ENCODE assay signal across 1 cellular context in genomic region chr19:42386974-42387707, GRCh38.
TF ChIP-seq lines count a peak whose summit lies in the region.

No MANE protein-coding gene starts in this region.

TF ChIP-seq in WTC11, 78 proteins besides CTCF, POLR2A, EP300 and RAD21 (continued from another document):
- TF ChIP-seq, protein P1, sequence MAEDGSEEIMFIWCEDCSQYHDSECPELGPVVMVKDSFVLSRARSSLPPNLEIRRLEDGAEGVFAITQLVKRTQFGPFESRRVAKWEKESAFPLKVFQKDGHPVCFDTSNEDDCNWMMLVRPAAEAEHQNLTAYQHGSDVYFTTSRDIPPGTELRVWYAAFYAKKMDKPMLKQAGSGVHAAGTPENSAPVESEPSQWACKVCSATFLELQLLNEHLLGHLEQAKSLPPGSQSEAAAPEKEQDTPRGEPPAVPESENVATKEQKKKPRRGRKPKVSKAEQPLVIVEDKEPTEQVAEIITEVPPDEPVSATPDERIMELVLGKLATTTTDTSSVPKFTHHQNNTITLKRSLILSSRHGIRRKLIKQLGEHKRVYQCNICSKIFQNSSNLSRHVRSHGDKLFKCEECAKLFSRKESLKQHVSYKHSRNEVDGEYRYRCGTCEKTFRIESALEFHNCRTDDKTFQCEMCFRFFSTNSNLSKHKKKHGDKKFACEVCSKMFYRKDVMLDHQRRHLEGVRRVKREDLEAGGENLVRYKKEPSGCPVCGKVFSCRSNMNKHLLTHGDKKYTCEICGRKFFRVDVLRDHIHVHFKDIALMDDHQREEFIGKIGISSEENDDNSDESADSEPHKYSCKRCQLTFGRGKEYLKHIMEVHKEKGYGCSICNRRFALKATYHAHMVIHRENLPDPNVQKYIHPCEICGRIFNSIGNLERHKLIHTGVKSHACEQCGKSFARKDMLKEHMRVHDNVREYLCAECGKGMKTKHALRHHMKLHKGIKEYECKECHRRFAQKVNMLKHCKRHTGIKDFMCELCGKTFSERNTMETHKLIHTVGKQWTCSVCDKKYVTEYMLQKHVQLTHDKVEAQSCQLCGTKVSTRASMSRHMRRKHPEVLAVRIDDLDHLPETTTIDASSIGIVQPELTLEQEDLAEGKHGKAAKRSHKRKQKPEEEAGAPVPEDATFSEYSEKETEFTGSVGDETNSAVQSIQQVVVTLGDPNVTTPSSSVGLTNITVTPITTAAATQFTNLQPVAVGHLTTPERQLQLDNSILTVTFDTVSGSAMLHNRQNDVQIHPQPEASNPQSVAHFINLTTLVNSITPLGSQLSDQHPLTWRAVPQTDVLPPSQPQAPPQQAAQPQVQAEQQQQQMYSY (CRISPR knock-in tag; IDR thresholded peaks at IDR 0.05), result no peak
- TF ChIP-seq PRRX2 (CRISPR knock-in tag; IDR thresholded peaks at IDR 0.05), result no peak
- TF ChIP-seq ZNF219 (CRISPR knock-in tag; IDR thresholded peaks at IDR 0.05; ENCODE audit: borderline replicate concordance), result no peak
- no peak for TF ChIP-seq CREB1 (CRISPR knock-in tag; IDR thresholded peaks at IDR 0.05)
- peak; percentile 75; the same call in 1 of the 2 replicates for TF ChIP-seq SP1 (CRISPR knock-in tag; conservative IDR thresholded peaks at IDR 0.05)
- TF ChIP-seq AR (CRISPR knock-in tag; IDR thresholded peaks at IDR 0.05), result no peak
- TF ChIP-seq NFE2L1 (CRISPR knock-in tag; IDR thresholded peaks at IDR 0.05), result no peak
- TF ChIP-seq JUN (CRISPR knock-in tag; IDR thresholded peaks at IDR 0.05), result no peak
- no peak for TF ChIP-seq NFATC4 (CRISPR knock-in tag; IDR thresholded peaks at IDR 0.05)
- TF ChIP-seq ELF4 (CRISPR knock-in tag; IDR thresholded peaks at IDR 0.05; ENCODE audit: low read depth), result no peak
- no peak for TF ChIP-seq EMX1 (CRISPR knock-in tag; IDR thresholded peaks at IDR 0.05)
- no peak for TF ChIP-seq ZNF263 (CRISPR knock-in tag; IDR thresholded peaks at IDR 0.05; ENCODE audit: low read depth)
- no peak for TF ChIP-seq MXD4 (CRISPR knock-in tag; IDR thresholded peaks at IDR 0.05; ENCODE audit: borderline replicate concordance)
- no peak for TF ChIP-seq ATF6 (CRISPR knock-in tag; IDR thresholded peaks at IDR 0.05)
- no peak for TF ChIP-seq FOXK1 (CRISPR knock-in tag; IDR thresholded peaks at IDR 0.05)
- peak; percentile 83 for TF ChIP-seq TEAD1 (CRISPR knock-in tag; IDR thresholded peaks at IDR 0.05)
- no peak for TF ChIP-seq HMGA2 (CRISPR knock-in tag; IDR thresholded peaks at IDR 0.05)
- peak; percentile 83 for TF ChIP-seq HMGXB4 (CRISPR knock-in tag; IDR thresholded peaks at IDR 0.05)
- TF ChIP-seq OVOL2 (CRISPR knock-in tag; IDR thresholded peaks at IDR 0.05; ENCODE audit: borderline replicate concordance), result no peak
- TF ChIP-seq, protein P2, sequence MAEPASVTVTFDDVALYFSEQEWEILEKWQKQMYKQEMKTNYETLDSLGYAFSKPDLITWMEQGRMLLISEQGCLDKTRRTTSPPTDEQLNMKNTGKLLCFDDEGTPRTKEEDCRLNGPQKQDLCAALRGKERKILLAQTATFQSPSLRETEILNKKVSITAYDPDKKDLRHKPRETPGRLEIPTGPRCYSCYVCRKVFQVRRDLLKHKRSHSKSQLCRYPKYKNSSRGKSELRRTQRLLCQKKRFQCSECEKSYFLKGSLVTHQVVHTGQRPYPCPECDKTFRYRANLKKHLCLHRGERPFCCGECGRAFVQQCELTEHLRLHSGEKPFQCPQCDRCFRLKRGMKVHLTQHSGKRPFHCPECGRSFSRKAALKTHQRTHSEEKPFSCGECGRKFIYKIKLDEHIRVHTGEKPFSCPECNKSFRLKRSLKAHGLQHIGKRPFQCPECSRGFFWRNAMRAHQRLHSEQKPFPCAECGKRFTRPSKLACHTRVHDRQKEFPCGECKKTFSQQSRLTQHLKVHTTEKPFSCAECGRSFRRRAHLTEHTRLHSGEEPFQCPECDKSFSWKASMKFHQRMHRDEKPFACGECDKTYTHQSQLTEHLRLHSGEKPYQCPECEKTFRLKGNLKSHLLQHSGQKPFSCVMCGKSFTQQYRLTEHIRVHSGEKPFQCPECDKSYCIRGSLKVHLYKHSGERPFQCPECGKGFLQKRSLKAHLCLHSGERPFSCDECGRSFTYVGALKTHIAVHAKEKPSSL (CRISPR knock-in tag; conservative IDR thresholded peaks at IDR 0.05), result no peak
- TF ChIP-seq ZNF512 (CRISPR knock-in tag; IDR thresholded peaks at IDR 0.05; ENCODE audit: borderline replicate concordance), result no peak
- no peak for TF ChIP-seq MLX (CRISPR knock-in tag; IDR thresholded peaks at IDR 0.05)
- TF ChIP-seq E2F1 (CRISPR knock-in tag; IDR thresholded peaks at IDR 0.05), result no peak
- no peak for TF ChIP-seq IRF2 (CRISPR knock-in tag; IDR thresholded peaks at IDR 0.05; ENCODE audit: borderline replicate concordance, low read depth)
- no peak for TF ChIP-seq NFYB (CRISPR knock-in tag; conservative IDR thresholded peaks at IDR 0.05; ENCODE audit: low read depth)
- no peak for TF ChIP-seq TCF7 (CRISPR knock-in tag; IDR thresholded peaks at IDR 0.05; ENCODE audit: low read depth)
- TF ChIP-seq ETV6 (CRISPR knock-in tag; IDR thresholded peaks at IDR 0.05), result 0 out of 2 replicates have a peak, but pooled peaks have one; percentile 21
- TF ChIP-seq USF1 (CRISPR knock-in tag; IDR thresholded peaks at IDR 0.05), result no peak
- peak; percentile 84; the same call in 1 of the 2 replicates for TF ChIP-seq ZNF232 (CRISPR knock-in tag; IDR thresholded peaks at IDR 0.05)
